ENCODE assay signal across 19 cellular contexts in the genomic region with DNA sequence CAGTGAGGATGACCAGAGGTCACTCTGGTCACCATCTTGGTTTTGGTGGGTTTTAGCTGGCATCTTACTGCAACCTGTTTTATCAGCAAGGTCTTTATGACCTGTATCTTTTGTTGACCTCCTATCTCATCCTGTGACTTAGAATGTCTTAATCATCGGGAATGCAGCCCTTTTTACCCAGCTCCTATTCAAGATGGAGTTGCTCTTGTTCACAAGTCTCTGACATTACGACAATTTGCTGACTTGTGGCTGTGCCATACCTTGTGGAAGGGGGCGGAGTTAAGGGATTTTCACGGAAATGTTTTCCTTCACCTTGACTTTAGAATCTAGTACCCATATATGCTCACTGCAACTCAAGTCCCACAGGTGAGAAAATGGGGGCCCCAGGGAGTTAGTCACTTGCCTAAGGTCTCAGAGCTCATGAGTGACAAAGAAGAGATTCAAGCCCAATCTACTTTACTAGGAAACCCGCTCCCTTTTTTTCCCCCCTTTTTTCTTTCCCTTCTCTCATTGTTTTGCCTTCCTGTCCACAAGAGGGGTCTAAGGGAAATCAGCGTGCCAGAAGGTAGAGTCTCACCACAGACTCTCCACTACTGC.
"Had no signal": no experiment of that assay in that cellular context is flagged by ENCODE, and none has a peak within 500 bp of the region (broad histone marks: within the 10 kb centered on the region; RNA-seq: fewer than 3 reads in every experiment).

No MANE protein-coding gene starts in this region.

- ATAC-seq: activated T-cell treated with anti-CD3 and anti-CD28 coated beads, Interleukin-2, amount 50 U/mL, for 4 hours; gastroesophageal sphincter; left ventricle myocardium superior; psoas muscle; right lobe of liver; stimulated activated naive CD8-positive, alpha-beta T cell treated with anti-CD3 and anti-CD28 coated beads, Interleukin-15, Interleukin-2, amounts not matched to agents 100 U/mL and 50 U/mL, for 24 hours; T-helper 17 cell had no signal

- H3K4me3 Mint-ChIP-seq: activated B cell treated with CpG ODN at 0.5 μM for 24 hours; activated T-cell treated with anti-CD3 and anti-CD28 coated beads, Interleukin-2, amount 50 U/mL, for 4 hours; T-helper 17 cell; type B pancreatic cell had no signal

- H3K4me1 ChIP-seq: gastroesophageal sphincter had no signal

- H3K9me2 ChIP-seq: SK-N-SH had no signal

- H3K36me3 ChIP-seq: gastroesophageal sphincter, right lobe of liver, suprapubic skin had no signal

- H3K36me3 Mint-ChIP-seq: type B pancreatic cell had no signal

- H3K27ac Mint-ChIP-seq: T-helper 17 cell, type B pancreatic cell had no signal

- H3K4me3 ChIP-seq: coronary artery, gastroesophageal sphincter, psoas muscle, right lobe of liver, suprapubic skin had no signal

- H3K27me3 Mint-ChIP-seq: activated B cell treated with CpG ODN at 0.5 μM for 24 hours, T-helper 17 cell had no signal

- H3K4me2 ChIP-seq: SK-N-SH had no signal

- H3K9me3 Mint-ChIP-seq: activated B cell treated with CpG ODN at 0.5 μM for 24 hours; activated T-cell treated with anti-CD3 and anti-CD28 coated beads, Interleukin-2, amount 50 U/mL, for 4 hours; type B pancreatic cell had no signal

- H3K9me3 ChIP-seq: gastroesophageal sphincter, psoas muscle, right lobe of liver, SK-N-SH, suprapubic skin had no signal

- H3K27ac ChIP-seq: coronary artery, epithelial cell of prostate, gastroesophageal sphincter, psoas muscle, right lobe of liver, suprapubic skin had no signal

- H3K9ac ChIP-seq: SK-N-SH had no signal

- DNase-seq: activated B cell treated with CpG ODN at 0.5 μM for 24 hours; activated CD4-positive, alpha-beta T cell treated with anti-CD3 and anti-CD28 coated beads, Interleukin-2, amount 50 U/mL, for 1 hour; activated effector memory CD4-positive, alpha-beta T cell treated with anti-CD3 and anti-CD28 coated beads, Interleukin-2, amount 50 U/mL, for 16 hours; activated T-cell treated with anti-CD3 and anti-CD28 coated beads, Interleukin-2, amount 50 U/mL, for 4 hours; effector memory CD4-positive, alpha-beta T cell; hippocampal formation; left ventricle myocardium superior; nucleus accumbens; psoas muscle; right lobe of liver; SK-N-SH; stimulated activated CD4-positive, alpha-beta T cell treated with anti-CD3 and anti-CD28 coated beads, Interleukin-2, amount 100 ng/mL, for 24 hours; stimulated activated naive CD8-positive, alpha-beta T cell treated with anti-CD3 and anti-CD28 coated beads, Interleukin-15, Interleukin-2, amounts not matched to agents 100 U/mL and 50 U/mL, for 24 hours; T-helper 17 cell had no signal

- H3K27me3 ChIP-seq: gastroesophageal sphincter, right lobe of liver, suprapubic skin had no signal
